ENCODE assay signal across 9 cellular contexts in genomic region chr4:110631582-110632505, GRCh38. TPM values are rescaled to one million over a fixed set of nuclear protein-coding genes. Genes with fewer than 3 reads are reported as not detected.
DNase-seq lines count a peak whose midpoint lies in the region; ATAC-seq and TF ChIP-seq lines count a peak whose summit lies in the region.
"Had no signal": no experiment of that assay in that cellular context is flagged by ENCODE, and none has a peak within 500 bp of the region (broad histone marks: within the 10 kb centered on the region; RNA-seq: fewer than 3 reads in every experiment).

No MANE protein-coding gene starts in this region.

- no peaks in the 10 kb centered on the region for H3K9me3 ChIP-seq in PC-3 (ENCODE audit: low read length)

- no peaks in the 10 kb centered on the region for H3K79me2 ChIP-seq in PC-3 (ENCODE audit: low read length)

- TF ChIP-seq CTCF in PC-3 (conservative IDR thresholded peaks at IDR 0.05; ENCODE audit: low read depth, low read length), result peak; percentile 85

- CTCF ChIA-PET in PC-3 (lab: Charles Lee), result no interaction called here

- H3K36me3 ChIP-seq in PC-3 (ENCODE audit: low read depth, low read length), result no peaks in the 10 kb centered on the region

- ATAC-seq in GM19467 (IDR thresholded peaks at IDR 0.05; ENCODE audit: unreplicated experiment), result peak; percentile 95
- peak; percentile 98 for ATAC-seq in HG03571 (IDR thresholded peaks at IDR 0.05; ENCODE audit: unreplicated experiment)
- peak; percentile 99 for ATAC-seq in PC-3

- H3K27me3 ChIP-seq in PC-3 (ENCODE audit: low read length), result peaks cover 77% of the 10 kb centered on the region

- intact Hi-C loops in PC-3 (cut with micrococcal nuclease), result loop anchor here (1.0 to 10.0 kb wide), 4 partner anchors 327 to 1403 kb away; no protein-coding TSS in a partner anchor

- H3K4me2 ChIP-seq in PC-3 (ENCODE audit: low read length), result peak overlapping the region; percentile 90

- peak overlapping the region; percentile 61 for H3K4me3 ChIP-seq in PC-3 (ENCODE audit: low read length)

- no peaks in the 10 kb centered on the region for H3K9me2 ChIP-seq in PC-3 (replicated peaks; ENCODE audit: low read length)

- BruUV-seq in PC-3 (replicated peaks; lab: Mats Ljungman, UMichigan), result no TSS peak

- no peaks in the 10 kb centered on the region for H3F3A ChIP-seq in PC-3 (ENCODE audit: low read length, unreplicated experiment)

- no peaks in the 10 kb centered on the region for H4K20me1 ChIP-seq in PC-3 (ENCODE audit: low read length)

- DNase-seq in ELF-1 (ENCODE audit: low read depth, low spot score) (peak; percentile 96), PC-3 (peak; percentile 80), cerebellar cortex (ENCODE audit: low spot score) (peak; percentile 50), kidney tubule cell (ENCODE audit: low spot score) (peak; percentile 84), GOT3 (lab: John Stamatoyannopoulos, UW) (no peak)
- DNase-seq in stimulated activated CD4-positive, alpha-beta T cell treated with anti-CD3 and anti-CD28 coated beads, Interleukin-4, amount 100 ng/mL, for 1 hour, result peak; percentile 20

- POLR2A ChIA-PET in PC-3 (lab: Charles Lee; ENCODE audit: unreplicated experiment), result no interaction called here

- H2AFZ ChIP-seq in PC-3 (ENCODE audit: low read length), result peak overlapping the region; percentile 68

- H3K9ac ChIP-seq in PC-3 (ENCODE audit: low read length), result no peak overlapping the region

- no peak overlapping the region for H3K27ac ChIP-seq in PC-3 (ENCODE audit: low read length)
- H3K27ac ChIP-seq: skin epidermis had no signal

- H3K4me1 ChIP-seq in PC-3 (ENCODE audit: insufficient read depth, low read length), result peaks cover 6% of the 10 kb centered on the region; the same call in 1 of the 2 replicates

RNA-seq across cellular contexts. Expression of gene PITX2, which starts 9.0 kb away (rescaled TPM):
- total RNA-seq in PC-3 (2014; rRNA removed), result 0.55 and 1.7 TPM in 2 replicates
